Comparison of ENCODE assay signal across 8 cellular contexts in the genomic region with DNA sequence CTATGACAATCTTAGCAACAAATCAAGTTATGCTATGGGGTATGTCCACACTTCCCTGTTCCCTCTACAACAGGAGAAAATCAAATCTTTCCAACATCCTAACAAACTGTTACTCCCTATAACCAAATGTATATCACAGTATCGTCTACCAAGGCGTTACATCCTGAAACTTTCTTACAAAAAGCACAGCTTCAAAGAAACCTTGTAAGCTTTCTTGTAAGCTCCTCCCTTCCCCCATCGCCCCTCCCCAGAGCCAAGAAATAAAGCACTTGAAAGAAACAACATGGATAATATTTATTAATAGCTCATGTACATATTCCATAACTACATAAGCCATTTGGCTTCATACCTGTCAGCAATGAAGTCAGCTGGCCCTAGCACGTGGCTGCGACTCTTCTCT. TPM values are rescaled to one million over a fixed set of nuclear protein-coding genes. Genes with fewer than 3 reads are reported as not detected.
A peak's percentile ranks its signal among the peaks of the same experiment; 100 is the strongest.
DNase-seq lines count a peak whose midpoint lies in the region; ATAC-seq and TF ChIP-seq lines count a peak whose summit lies in the region.
"Not testable (repeated sequence)": the region's sequence is repeated elsewhere in the genome, so short reads cannot be mapped to it uniquely, and the experiment has no call there.

No MANE protein-coding gene starts in this region.

- H3F3A ChIP-seq in neural cell (ENCODE audit: insufficient read depth, low read length, poor library complexity, severe bottlenecking), result not testable (repeated sequence)

- not testable (repeated sequence) for H3K9ac ChIP-seq in HUES64 (ENCODE audit: low read depth, low read length); SK-N-MC (ENCODE audit: insufficient read length); mammary epithelial cell (ENCODE audit: insufficient read depth, low read length); neural cell (ENCODE audit: low read length)

- POLR2A ChIA-PET in CD8-positive, alpha-beta memory T cell (lab: Charles Lee), result not testable (repeated sequence)

- not testable (repeated sequence) for H3K9me3 ChIP-seq in CD8-positive, alpha-beta memory T cell (ENCODE audit: low read length); HUES64 (ENCODE audit: insufficient read depth, low read depth, low read length); SK-N-MC (ENCODE audit: low read depth, low read length); mammary epithelial cell (replicated peaks; ENCODE audit: insufficient read depth, low read length); left ventricle myocardium inferior (replicated peaks); neural cell (ENCODE audit: low read length)

- ATAC-seq in activated T-cell treated with anti-CD3 and anti-CD28 coated beads, Interleukin-2, amount 50 U/mL, for 4 hours; stimulated activated naive CD8-positive, alpha-beta T cell treated with anti-CD3 and anti-CD28 coated beads, Interleukin-15, amount 100 ng/mL, for 72 hours: not testable (repeated sequence)

- not testable (repeated sequence) for TF ChIP-seq CTCF in mammary epithelial cell (conservative IDR thresholded peaks at IDR 0.05 in 1 of 2, IDR thresholded peaks at IDR 0.05 in 1 of 2; ENCODE audit: extremely low read depth in 1 of 2, insufficient read depth in 1 of 2, low read depth in 1 of 2, low read length in 2 of 2); left ventricle myocardium inferior (IDR thresholded peaks at IDR 0.05; ENCODE audit: borderline replicate concordance); neural cell (IDR thresholded peaks at IDR 0.05; ENCODE audit: poor library complexity, severe bottlenecking)

- intact Hi-C loops in mammary epithelial cell (cut with micrococcal nuclease); left ventricle myocardium inferior (cut with micrococcal nuclease): not testable (repeated sequence)

- H3K4me2 ChIP-seq in mammary epithelial cell (ENCODE audit: insufficient read depth, low read depth, low read length), result peak overlapping the region; percentile 71
- H3K4me2 ChIP-seq in neural cell (ENCODE audit: low read length), result not testable (repeated sequence)

- CTCF ChIA-PET in CD8-positive, alpha-beta memory T cell (lab: Charles Lee); mammary epithelial cell (lab: Charles Lee; ENCODE audit: low non-redundant PET): not testable (repeated sequence)

- not testable (repeated sequence) for H3K9me2 ChIP-seq in neural cell (ENCODE audit: insufficient read depth, low read length)

- DNase-seq in CD8-positive, alpha-beta memory T cell; SK-N-MC (ENCODE audit: low read depth, low spot score); activated T-cell treated with anti-CD3 and anti-CD28 coated beads, Interleukin-2, amount 50 U/mL, for 4 hours; mammary epithelial cell; left ventricle myocardium inferior: not testable (repeated sequence)
- DNase-seq in stimulated activated naive CD8-positive, alpha-beta T cell treated with anti-CD3 and anti-CD28 coated beads, Interleukin-15, amount 100 ng/mL, for 72 hours, result peak in 1 of 2 donors; percentile 42

- dilution Hi-C loops in mammary epithelial cell (cut with HindIII; ENCODE audit: low sequenced_read_pairs), result not testable (repeated sequence)

- BruUV-seq in mammary epithelial cell (replicated peaks; lab: Mats Ljungman, UMichigan), result not testable (repeated sequence)

- not testable (repeated sequence) for H3K36me3 Mint-ChIP-seq in CD8-positive, alpha-beta memory T cell; activated T-cell treated with anti-CD3 and anti-CD28 coated beads, Interleukin-2, amount 50 U/mL, for 4 hours (ENCODE audit: insufficient read depth)

- H4K20me1 ChIP-seq in mammary epithelial cell (ENCODE audit: insufficient read depth, low read length); neural cell (ENCODE audit: insufficient read depth): not testable (repeated sequence)

- not testable (repeated sequence) for H3K27ac ChIP-seq in CD8-positive, alpha-beta memory T cell (ENCODE audit: low read depth, low read length); HUES64 (ENCODE audit: low read depth, low read length); SK-N-MC; mammary epithelial cell (ENCODE audit: insufficient read depth, low read depth, low read length); neural cell (ENCODE audit: low read length)
- H3K27ac ChIP-seq in left ventricle myocardium inferior (replicated peaks), result peak overlapping the region; percentile 96

- in situ Hi-C loops in mammary epithelial cell (cut with MboI; ENCODE audit: low sequenced_read_pairs in 2 of 2), result not testable (repeated sequence)

- not testable (repeated sequence) for TF ChIP-seq RAD21 in neural cell (conservative IDR thresholded peaks at IDR 0.05)

- H3K4me1 Mint-ChIP-seq in CD8-positive, alpha-beta memory T cell, result peaks cover 44 to 62% (median 60%) of the 10 kb centered on the region in 3 donors
- H3K4me1 Mint-ChIP-seq in activated T-cell treated with anti-CD3 and anti-CD28 coated beads, Interleukin-2, amount 50 U/mL, for 4 hours (ENCODE audit: low read depth), result peaks cover 39% of the 10 kb centered on the region
- peaks cover 57% of the 10 kb centered on the region for H3K4me1 Mint-ChIP-seq in stimulated activated naive CD8-positive, alpha-beta T cell treated with anti-CD3 and anti-CD28 coated beads, Interleukin-15, amount 100 ng/mL, for 72 hours

- not testable (repeated sequence) for H3K27me3 ChIP-seq in CD8-positive, alpha-beta memory T cell (ENCODE audit: insufficient read depth, low read length, poor library complexity, severe bottlenecking); HUES64 (ENCODE audit: insufficient read depth, low read length); mammary epithelial cell (ENCODE audit: insufficient read depth, low read length); left ventricle myocardium inferior (ENCODE audit: low read depth); neural cell (ENCODE audit: insufficient read depth, low read depth, low read length)

- not testable (repeated sequence) for H3K27me3 Mint-ChIP-seq in CD8-positive, alpha-beta memory T cell; activated T-cell treated with anti-CD3 and anti-CD28 coated beads, Interleukin-2, amount 50 U/mL, for 4 hours (ENCODE audit: low read depth); stimulated activated naive CD8-positive, alpha-beta T cell treated with anti-CD3 and anti-CD28 coated beads, Interleukin-15, amount 100 ng/mL, for 72 hours

- peak overlapping the region in 7 of 8 donors; percentile 78 to 97 (median 90) for H3K27ac Mint-ChIP-seq in CD8-positive, alpha-beta memory T cell
- peak overlapping the region; percentile 72 to 92 for H3K27ac Mint-ChIP-seq in stimulated activated naive CD8-positive, alpha-beta T cell treated with anti-CD3 and anti-CD28 coated beads, Interleukin-15, amount 100 ng/mL, for 72 hours

- H3K4me3 ChIP-seq in CD8-positive, alpha-beta memory T cell (ENCODE audit: low read length), result not testable (repeated sequence)
- H3K4me3 ChIP-seq in HUES64 (ENCODE audit: low read length) (peak overlapping the region; percentile 92), SK-N-MC (peak overlapping the region; percentile 82), mammary epithelial cell (replicated peaks in 1 of 3; ENCODE audit: insufficient read depth in 1 of 3, low read depth in 2 of 3, low read length in 3 of 3) (peak overlapping the region in 1 of 3 experiments; percentile 20), left ventricle myocardium inferior (peak overlapping the region; percentile 88), neural cell (ENCODE audit: low read length) (peak overlapping the region; percentile 73)

- not testable (repeated sequence) for TF ChIP-seq EP300 in neural cell (conservative IDR thresholded peaks at IDR 0.05; ENCODE audit: poor library complexity, severe bottlenecking)

- H3K4me3 Mint-ChIP-seq in CD8-positive, alpha-beta memory T cell, result peak overlapping the region; percentile 77 to 98 (median 88)
- H3K4me3 Mint-ChIP-seq in activated T-cell treated with anti-CD3 and anti-CD28 coated beads, Interleukin-2, amount 50 U/mL, for 4 hours, result peak overlapping the region; percentile 93
- H3K4me3 Mint-ChIP-seq in stimulated activated naive CD8-positive, alpha-beta T cell treated with anti-CD3 and anti-CD28 coated beads, Interleukin-15, amount 100 ng/mL, for 72 hours, result peak overlapping the region; percentile 85 to 100

- H3K79me2 ChIP-seq in mammary epithelial cell (ENCODE audit: insufficient read depth, low read length) (peaks cover 63% of the 10 kb centered on the region), neural cell (replicated peaks; ENCODE audit: insufficient read depth, low read length) (peaks cover 38% of the 10 kb centered on the region)

- H3K9me3 Mint-ChIP-seq in CD8-positive, alpha-beta memory T cell; activated T-cell treated with anti-CD3 and anti-CD28 coated beads, Interleukin-2, amount 50 U/mL, for 4 hours; stimulated activated naive CD8-positive, alpha-beta T cell treated with anti-CD3 and anti-CD28 coated beads, Interleukin-15, amount 100 ng/mL, for 72 hours: not testable (repeated sequence)

- 41% methylated on average over 4 of the region's 5 CpGs for WGBS in HUES64
- 23% methylated on average over 5 of the region's 5 CpGs for WGBS in mammary epithelial cell (ENCODE audit: low coverage, missing lambda C conversion rate)

- H2AFZ ChIP-seq in mammary epithelial cell (ENCODE audit: low read depth, low read length); neural cell (ENCODE audit: low read depth, low read length): not testable (repeated sequence)

- H3K4me1 ChIP-seq in CD8-positive, alpha-beta memory T cell (ENCODE audit: insufficient read depth, low read length), result peaks cover 11% of the 10 kb centered on the region
- not testable (repeated sequence) for H3K4me1 ChIP-seq in HUES64 (ENCODE audit: insufficient read depth, low read length); mammary epithelial cell (ENCODE audit: insufficient read depth, low read length)
- H3K4me1 ChIP-seq in left ventricle myocardium inferior, result peaks cover 62% of the 10 kb centered on the region

- H3K36me3 ChIP-seq in CD8-positive, alpha-beta memory T cell (ENCODE audit: insufficient read depth, low read length); HUES64 (ENCODE audit: insufficient read depth, low read length); SK-N-MC (ENCODE audit: insufficient read depth, low read length); mammary epithelial cell (ENCODE audit: insufficient read depth, low read length); left ventricle myocardium inferior; neural cell (ENCODE audit: insufficient read depth, low read length): not testable (repeated sequence)

RNA-seq across cellular contexts. Expression of gene SMG1, which starts 2.3 kb away (rescaled TPM):
- total RNA-seq in CD8-positive, alpha-beta memory T cell, result 10 to 100 TPM; 90.9 to 98.2 TPM
- 17.8 TPM for polyA plus RNA-seq in CD8-positive, alpha-beta memory T cell
- 20.7 TPM for polyA plus RNA-seq in HUES64 (2013, experiment 1 of 2)
- polyA plus RNA-seq in HUES64 (2013, experiment 2 of 2), result 19.5 TPM
- total RNA-seq in activated T-cell treated with anti-CD3 and anti-CD28 coated beads, Interleukin-2, amount 50 U/mL, for 4 hours, result 10 to 100 TPM; 83.7 to 94.7 (median 87.3) TPM
- 10 to 100 TPM; 84.2 to 90.6 TPM for total RNA-seq in mammary epithelial cell
- 18.6 TPM for polyA plus RNA-seq in mammary epithelial cell
- 130 TPM for polyA minus RNA-seq in mammary epithelial cell
- 41.2 TPM for total RNA-seq in left ventricle myocardium inferior
- polyA plus RNA-seq in neural cell, result 26.3 and 32.7 TPM in 2 replicates
- 161 and 173 TPM in 2 replicates for polyA minus RNA-seq in neural cell

RNA-seq across cellular contexts. Expression of gene TMC7, which starts 59.8 kb away (rescaled TPM):
- not detected for total RNA-seq in CD8-positive, alpha-beta memory T cell
- not detected for polyA plus RNA-seq in CD8-positive, alpha-beta memory T cell
- polyA plus RNA-seq in HUES64 (2013, experiment 1 of 2), result 2.4 TPM
- 3.9 TPM for polyA plus RNA-seq in HUES64 (2013, experiment 2 of 2)
- total RNA-seq in activated T-cell treated with anti-CD3 and anti-CD28 coated beads, Interleukin-2, amount 50 U/mL, for 4 hours, result not detected
- total RNA-seq in mammary epithelial cell, result 10 to 100 TPM; 13.7 to 17.5 TPM
- polyA plus RNA-seq in mammary epithelial cell, result 9.3 TPM
- 21.4 TPM for polyA minus RNA-seq in mammary epithelial cell
- total RNA-seq in left ventricle myocardium inferior, result 0.69 TPM
- polyA plus RNA-seq in neural cell, result 2.3 and 3.5 TPM in 2 replicates
- 5.6 and 6.1 TPM in 2 replicates for polyA minus RNA-seq in neural cell
